In genomic region chr15:94331731-94332130, GRCh38 we compare ENCODE assay signal across 19 cellular contexts.
DNase-seq lines count a peak whose midpoint lies in the region; ATAC-seq and TF ChIP-seq lines count a peak whose summit lies in the region.
"Had no signal": no experiment of that assay in that cellular context is flagged by ENCODE, and none has a peak within 500 bp of the region (broad histone marks: within the 10 kb centered on the region; RNA-seq: fewer than 3 reads in every experiment).

No MANE protein-coding gene starts in this region.

- peaks cover 19% of the 10 kb centered on the region for H3K4me1 Mint-ChIP-seq in central memory CD8-positive, alpha-beta T cell
- H3K4me1 Mint-ChIP-seq: CD4-positive, CD25-positive, alpha-beta regulatory T cell had no signal

- H3K27ac Mint-ChIP-seq in central memory CD8-positive, alpha-beta T cell (ENCODE audit: low read depth): peak overlapping the region; percentile 19
- H3K27ac Mint-ChIP-seq: B cell; CD8-positive, alpha-beta T cell had no signal

- H3K36me3 Mint-ChIP-seq in central memory CD8-positive, alpha-beta T cell (ENCODE audit: insufficient read depth): peaks cover 3% of the 10 kb centered on the region
- H3K36me3 Mint-ChIP-seq: CD4-positive, CD25-positive, alpha-beta regulatory T cell had no signal

- no peaks in the 10 kb centered on the region for H3K9me3 ChIP-seq in AG04450 (ENCODE audit: control insufficient read depth, insufficient read depth, low read length)
- H3K9me3 ChIP-seq in gastrocnemius medialis: no peaks in the 10 kb centered on the region
- H3K9me3 ChIP-seq: BLaER1, Caco-2, HAP-1 had no signal

- no peak overlapping the region for H3K4me3 Mint-ChIP-seq in central memory CD8-positive, alpha-beta T cell
- H3K4me3 Mint-ChIP-seq: B cell; CD4-positive, CD25-positive, alpha-beta regulatory T cell; CD8-positive, alpha-beta T cell had no signal

- no peaks in the 10 kb centered on the region for H3K4me1 ChIP-seq in gastrocnemius medialis
- H3K4me1 ChIP-seq: BLaER1, HAP-1 had no signal

- intact Hi-C loops in left colon (cut with DNase I, micrococcal nuclease) (no loop called here), gastrocnemius medialis (cut with DNase I; ENCODE audit: low total_unique reads) (no loop called here), lower leg skin (cut with DNase I; ENCODE audit: low total_unique reads) (no loop called here)

- no peaks in the 10 kb centered on the region for H3K36me3 ChIP-seq in gastrocnemius medialis
- H3K36me3 ChIP-seq: HAP-1 had no signal

- 79 to 83% methylated on average over 3 of the region's 3 CpGs for WGBS in lower leg skin, 2 donors

- H3K27ac ChIP-seq in AG04450 (ENCODE audit: low read depth, low read length) (peak overlapping the region; percentile 21), gastrocnemius medialis (no peak overlapping the region)
- H3K27ac ChIP-seq: BLaER1, C4-2B had no signal

- in situ Hi-C loops in gastrocnemius medialis (cut with MboI; ENCODE audit: low sequenced_read_pairs in 4 of 4): no loop called here

- H3K9me3 Mint-ChIP-seq in central memory CD8-positive, alpha-beta T cell: no peaks in the 10 kb centered on the region
- H3K9me3 Mint-ChIP-seq: CD4-positive, CD25-positive, alpha-beta regulatory T cell; CD8-positive, alpha-beta T cell had no signal

- POLR2A ChIA-PET in AG04450 (lab: Yijun Ruan, JAX): no interaction called here

- TF ChIP-seq POLR2A in gastrocnemius medialis (IDR thresholded peaks at IDR 0.05) (no peak), lower leg skin (IDR thresholded peaks at IDR 0.05) (no peak)

- H3K27me3 Mint-ChIP-seq in central memory CD8-positive, alpha-beta T cell: no peaks in the 10 kb centered on the region
- H3K27me3 Mint-ChIP-seq: B cell had no signal

- ATAC-seq in central memory CD8-positive, alpha-beta T cell (replicated peaks; ENCODE audit: extremely low read depth, poor library complexity, severe bottlenecking): no peak
- peak; percentile 18 for ATAC-seq in left colon
- no peak for ATAC-seq in gastrocnemius medialis
- ATAC-seq in GM18511 (IDR thresholded peaks at IDR 0.05; ENCODE audit: unreplicated experiment): no peak
- ATAC-seq: CD8-positive, alpha-beta T cell had no signal

- CTCF ChIA-PET in AG04450 (lab: Charles Lee): interaction anchor here (5.0 to 5.9 kb wide), 2 partner anchors 8 to 169 kb away, joined by 52 to 72 read pairs; no protein-coding TSS in a partner anchor

- no peak for TF ChIP-seq CTCF in AG04450 (IDR thresholded peaks at IDR 0.05; ENCODE audit: low read depth, low read length)
- TF ChIP-seq CTCF in gastrocnemius medialis (IDR thresholded peaks at IDR 0.05 in 4 of 5, conservative IDR thresholded peaks at IDR 0.05 in 1 of 5): no peak
- TF ChIP-seq CTCF in lower leg skin (IDR thresholded peaks at IDR 0.05): no peak

- DNase-seq in AG04450 (ENCODE audit: low read depth, low spot score): no peak
- DNase-seq in EH (ENCODE audit: low read depth): peak; percentile 4
- DNase-seq in central memory CD8-positive, alpha-beta T cell (ENCODE audit: low spot score in 2 of 2): no peak
- DNase-seq in left colon: no peak
- DNase-seq in gastrocnemius medialis: no peak
- no peak for DNase-seq in lower leg skin (ENCODE audit: low spot score in 2 of 2)
- DNase-seq: Caco-2; CD4-positive, CD25-positive, alpha-beta regulatory T cell; CD8-positive, alpha-beta T cell; DMS153; DND-41; EL; GDM1; GOT3 had no signal

- no peak overlapping the region for H3K4me3 ChIP-seq in AG04450 (ENCODE audit: low read depth, low read length)
- H3K4me3 ChIP-seq in gastrocnemius medialis: no peak overlapping the region
- H3K4me3 ChIP-seq in lower leg skin (ENCODE audit: low read depth, poor library complexity, severe bottlenecking): no peak overlapping the region
- H3K4me3 ChIP-seq: BLaER1, HAP-1 had no signal

- H3K27me3 ChIP-seq in AG04450 (ENCODE audit: control insufficient read depth, insufficient read depth, low read length) (peaks cover 3% of the 10 kb centered on the region), gastrocnemius medialis (no peaks in the 10 kb centered on the region)
- H3K27me3 ChIP-seq: BLaER1 had no signal
